Comparison of ENCODE assay signal across 26 cellular contexts in genomic region chr5:138252944-138253343, GRCh38. TPM values are rescaled to one million over a fixed set of nuclear protein-coding genes. Genes with fewer than 3 reads are reported as not detected.
"Had no signal": no experiment of that assay in that cellular context is flagged by ENCODE, and none has a peak within 500 bp of the region (broad histone marks: within the 10 kb centered on the region; RNA-seq: fewer than 3 reads in every experiment).

No MANE protein-coding gene starts in this region.

- DNase-seq: effector CD4-positive, alpha-beta T cell; foreskin melanocyte; head of caudate nucleus; kidney; left cardiac atrium; left ventricle myocardium inferior; lower lobe of right lung; natural killer cell; psoas muscle; spleen; stimulated activated CD4-positive, alpha-beta T cell treated with anti-CD3 and anti-CD28 coated beads, Interleukin-15, amount 100 ng/mL, for 24 hours; stimulated activated CD4-positive, alpha-beta T cell treated with anti-CD3 and anti-CD28 coated beads, Interleukin-1b, Interleukin-23, amount 100 ng/mL, for 48 hours; stimulated activated CD4-positive, alpha-beta T cell treated with anti-CD3 and anti-CD28 coated beads, Interleukin-4, amount 100 ng/mL, for 24 hours; stimulated activated naive CD4-positive, alpha-beta T cell; stomach; substantia nigra; trophoblast cell had no signal

- H3K27me3 ChIP-seq: hepatocyte had no signal

- H3K4me1 Mint-ChIP-seq: memory B cell, mesothelial cell of epicardium, natural killer cell had no signal

- H3K4me3 Mint-ChIP-seq: memory B cell, mesothelial cell of epicardium, natural killer cell, neural crest cell had no signal

- H3K9me3 Mint-ChIP-seq: memory B cell, mesothelial cell of epicardium, natural killer cell, neural crest cell had no signal

- H3K36me3 Mint-ChIP-seq: memory B cell, mesothelial cell of epicardium, natural killer cell had no signal

- H3K9me3 ChIP-seq: left ventricle myocardium inferior, lower lobe of right lung, psoas muscle, spleen, stomach had no signal

- H3K36me3 ChIP-seq: left ventricle myocardium inferior, lower lobe of right lung, spleen, stomach had no signal

- H3K27ac Mint-ChIP-seq: memory B cell, mesothelial cell of epicardium, natural killer cell had no signal

- ATAC-seq: left cardiac atrium, lower lobe of right lung, natural killer cell, psoas muscle, sciatic nerve had no signal

- H3K27ac ChIP-seq: coronary artery, hepatocyte, left ventricle myocardium inferior, lower lobe of right lung, parathyroid adenoma, psoas muscle, spleen, stomach had no signal

- H3K4me1 ChIP-seq: left ventricle myocardium inferior, lower lobe of right lung, parathyroid adenoma, psoas muscle, spleen, stomach had no signal

- H3K4me3 ChIP-seq: coronary artery, hepatocyte, left ventricle myocardium inferior, lower lobe of right lung, psoas muscle, spleen, stomach had no signal

RNA-seq across cellular contexts. Expression of gene GFRA3, which starts 21.5 kb away (rescaled TPM):
- total RNA-seq: dermis microvascular lymphatic vessel endothelial cell, myocyte, natural killer cell, spleen had no signal
